Comparison of ENCODE assay signal across 8 cellular contexts in genomic region chr10:43140414-43140813, GRCh38. TPM values are rescaled to one million over a fixed set of nuclear protein-coding genes. Genes with fewer than 3 reads are reported as not detected.
DNase-seq lines count a peak whose midpoint lies in the region; ATAC-seq and TF ChIP-seq lines count a peak whose summit lies in the region.

No MANE protein-coding gene starts in this region.

- no peaks in the 10 kb centered on the region for H3K9me3 Mint-ChIP-seq in activated T-cell treated with anti-CD3 and anti-CD28 coated beads, Interleukin-2, amount 50 U/mL, for 4 hours
- no peaks in the 10 kb centered on the region for H3K9me3 Mint-ChIP-seq in endothelial cell (ENCODE audit: unreplicated experiment)

- no peak overlapping the region for H3K4me3 ChIP-seq in lower leg skin (ENCODE audit: low read depth, poor library complexity, severe bottlenecking)

- TF ChIP-seq POLR2A in lower leg skin (IDR thresholded peaks at IDR 0.05): no peak

- peak; percentile 54 to 58 for ATAC-seq in activated T-cell treated with anti-CD3 and anti-CD28 coated beads, Interleukin-2, amount 50 U/mL, for 4 hours
- peak; percentile 43 for ATAC-seq in HG03095 (IDR thresholded peaks at IDR 0.05; ENCODE audit: unreplicated experiment)

- H3K4me1 Mint-ChIP-seq in activated T-cell treated with anti-CD3 and anti-CD28 coated beads, Interleukin-2, amount 50 U/mL, for 4 hours (ENCODE audit: low read depth): peaks cover 71% of the 10 kb centered on the region
- peaks cover 5% of the 10 kb centered on the region for H3K4me1 Mint-ChIP-seq in endothelial cell (ENCODE audit: unreplicated experiment)

- peak overlapping the region; percentile 66 for H3K4me3 Mint-ChIP-seq in activated T-cell treated with anti-CD3 and anti-CD28 coated beads, Interleukin-2, amount 50 U/mL, for 4 hours
- no peak overlapping the region for H3K4me3 Mint-ChIP-seq in endothelial cell (ENCODE audit: unreplicated experiment)

- H3K27me3 Mint-ChIP-seq in activated T-cell treated with anti-CD3 and anti-CD28 coated beads, Interleukin-2, amount 50 U/mL, for 4 hours (ENCODE audit: low read depth): no peaks in the 10 kb centered on the region
- peaks cover 8% of the 10 kb centered on the region for H3K27me3 Mint-ChIP-seq in endothelial cell (ENCODE audit: unreplicated experiment)

- intact Hi-C loops in lower leg skin (cut with DNase I; ENCODE audit: low total_unique reads): no loop called here

- H3K27ac Mint-ChIP-seq in endothelial cell (ENCODE audit: unreplicated experiment): no peak overlapping the region

- peaks cover 9% of the 10 kb centered on the region for H3K36me3 Mint-ChIP-seq in activated T-cell treated with anti-CD3 and anti-CD28 coated beads, Interleukin-2, amount 50 U/mL, for 4 hours (ENCODE audit: insufficient read depth)
- H3K36me3 Mint-ChIP-seq in endothelial cell (ENCODE audit: low read depth, unreplicated experiment): no peaks in the 10 kb centered on the region

- no peak for DNase-seq in activated T-cell treated with anti-CD3 and anti-CD28 coated beads, Interleukin-2, amount 50 U/mL, for 4 hours
- no peak for DNase-seq in activated T-cell treated with anti-CD3 and anti-CD28 coated beads, Interleukin-2, amount 50 U/mL, for 48 hours
- DNase-seq in SKM-1 (lab: John Stamatoyannopoulos, UW; ENCODE audit: unreplicated experiment): peak; percentile 53
- DNase-seq in hepatic stellate cell (ENCODE audit: low spot score): peak; percentile 93
- DNase-seq in epidermal melanocyte (ENCODE audit: insufficient read length, low spot score): no peak
- DNase-seq in lower leg skin (ENCODE audit: low spot score in 2 of 2): no peak
- DNase-seq in endothelial cell (ENCODE audit: low spot score): no peak

- 61 to 64% methylated on average over 3 of the region's 3 CpGs for WGBS in lower leg skin, 2 donors

- TF ChIP-seq CTCF in lower leg skin (IDR thresholded peaks at IDR 0.05): no peak
- TF ChIP-seq CTCF in endothelial cell (IDR thresholded peaks at IDR 0.05; ENCODE audit: unreplicated experiment): no peak

RNA-seq across cellular contexts. Expression of gene CSGALNACT2, which starts 2.2 kb away (rescaled TPM):
- total RNA-seq in activated T-cell treated with anti-CD3 and anti-CD28 coated beads, Interleukin-2, amount 50 U/mL, for 4 hours: 10 to 100 TPM; 14.7 to 19.5 (median 15.5) TPM
- 10 to 100 TPM; 12.9 to 16.7 (median 15.4) TPM for total RNA-seq in lower leg skin
- total RNA-seq in endothelial cell (ENCODE audit: unreplicated experiment): 3.8 TPM

Comparison
In these comparisons a context has a peak if more than half of its experiments do, and no peak if none do; other contexts are left out.
1. DNase-seq: peak in SKM-1 (single experiment) and hepatic stellate cell (single experiment); none in activated T-cell treated with anti-CD3 and anti-CD28 coated beads, Interleukin-2, amount 50 U/mL, for 4 hours (single experiment), activated T-cell treated with anti-CD3 and anti-CD28 coated beads, Interleukin-2, amount 50 U/mL, for 48 hours (0 of 2), epidermal melanocyte (single experiment), lower leg skin (0 of 2) and endothelial cell (single experiment).